Comparison of ENCODE assay signal across 8 cellular contexts in the genomic region with DNA sequence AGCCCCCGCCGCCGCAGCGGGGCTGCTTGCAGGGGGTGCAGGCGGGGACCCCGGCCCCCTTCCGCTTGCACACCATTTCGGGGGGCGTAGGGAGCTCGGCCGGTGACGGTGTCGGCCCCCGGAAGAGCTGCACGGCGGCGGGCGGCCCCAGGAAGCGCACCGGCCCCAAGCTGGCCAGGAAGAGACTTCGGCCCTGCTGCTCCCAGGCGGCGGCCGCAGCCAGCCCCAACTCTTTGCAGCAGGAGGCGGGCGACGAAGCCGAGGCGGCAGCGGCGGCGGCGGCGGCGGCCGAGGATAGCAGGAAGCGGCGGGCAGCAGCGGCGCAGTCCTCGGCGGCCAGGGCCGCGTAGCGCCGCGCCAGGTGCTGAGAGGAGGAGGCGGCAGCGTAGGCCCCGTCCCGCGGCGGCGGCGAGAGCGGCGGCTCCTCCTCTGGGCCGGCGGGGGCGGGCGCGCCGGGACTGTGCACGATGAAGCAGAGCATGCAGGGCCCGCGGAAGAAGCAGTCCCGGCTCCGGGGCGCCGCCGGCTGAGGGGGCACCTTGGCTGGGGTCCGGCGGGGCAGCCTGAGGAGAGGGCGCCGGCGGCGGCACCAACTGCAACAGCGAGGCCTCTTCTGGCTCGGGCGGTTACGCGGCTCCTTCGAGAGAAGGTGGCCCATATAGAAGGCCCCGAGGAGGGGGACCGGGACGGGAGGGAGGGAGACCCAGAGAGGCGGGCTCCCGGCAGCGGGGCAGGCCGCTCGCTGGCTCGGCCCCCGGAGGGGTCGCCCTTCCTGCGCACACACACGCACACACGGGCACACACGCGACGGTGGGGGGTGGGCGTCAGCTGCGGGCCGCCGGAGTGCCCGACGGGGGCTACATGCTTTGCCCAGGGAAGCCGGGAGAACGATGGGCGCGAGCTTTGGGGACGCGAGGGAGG. TPM values are rescaled to one million over a fixed set of nuclear protein-coding genes. Genes with fewer than 3 reads are reported as not detected.
A peak's percentile ranks its signal among the peaks of the same experiment; 100 is the strongest.
DNase-seq lines count a peak whose midpoint lies in the region; ATAC-seq and TF ChIP-seq lines count a peak whose summit lies in the region.

No MANE protein-coding gene starts in this region.

- peak overlapping the region; percentile 99 for H3K27ac Mint-ChIP-seq in CD8-positive, alpha-beta T cell

- peaks cover 12% of the 10 kb centered on the region for H3K36me3 Mint-ChIP-seq in CD8-positive, alpha-beta T cell

- no peaks in the 10 kb centered on the region for H3K36me3 ChIP-seq in CD8-positive, alpha-beta T cell (ENCODE audit: insufficient read depth, low read length)

- H3K27me3 ChIP-seq in CD8-positive, alpha-beta T cell (ENCODE audit: insufficient read depth, low read length): no peaks in the 10 kb centered on the region

- peaks cover 11% of the 10 kb centered on the region for H3K4me1 ChIP-seq in CD8-positive, alpha-beta T cell (ENCODE audit: insufficient read depth, low read length)

- H3K4me3 ChIP-seq in CD8-positive, alpha-beta T cell (ENCODE audit: low read depth, low read length): peak overlapping the region; percentile 63

- H3K4me3 Mint-ChIP-seq in CD8-positive, alpha-beta T cell: peak overlapping the region; percentile 94

- POLR2A ChIA-PET in CD8-positive, alpha-beta T cell (lab: Charles Lee): interaction anchor here (0.5 to 1.8 kb wide), 7 partner anchors 9 to 1308 kb away, joined by 3 to 14 read pairs (median 4); partner anchors contain the start of genes MAN2A1 and PJA2

- H3K4me1 Mint-ChIP-seq in CD8-positive, alpha-beta T cell (ENCODE audit: low read depth): peaks cover 34% of the 10 kb centered on the region

- no peak for TF ChIP-seq CTCF in CD8-positive, alpha-beta T cell (IDR thresholded peaks at IDR 0.05)
- TF ChIP-seq CTCF in omental fat pad (IDR thresholded peaks at IDR 0.05): no peak

- peak; percentile 60 to 89 (median 78) for DNase-seq in CD8-positive, alpha-beta T cell
- DNase-seq in RPMI7951 (ENCODE audit: low read depth): peak; percentile 71
- peak; percentile 81 for DNase-seq in activated naive CD4-positive, alpha-beta T cell treated with Interleukin-2 at 50 U/mL for 16 hours
- peak; percentile 71 for DNase-seq in germinal center (ENCODE audit: low spot score)
- DNase-seq in omental fat pad (ENCODE audit: low spot score): no peak

- CTCF ChIA-PET in CD8-positive, alpha-beta T cell (lab: Charles Lee): interaction anchor here (2.0 kb wide), 1 partner anchor 121 kb away, joined by 6 read pairs; no protein-coding TSS in a partner anchor

- peak; percentile 60 for ATAC-seq in CD8-positive, alpha-beta T cell
- peak; percentile 63 for ATAC-seq in GM19324 (IDR thresholded peaks at IDR 0.05; ENCODE audit: low FRiP score, unreplicated experiment)
- peak; percentile 41 for ATAC-seq in HG03442 (IDR thresholded peaks at IDR 0.05; ENCODE audit: unreplicated experiment)
- peak; percentile 71 for ATAC-seq in omental fat pad (ENCODE audit: low FRiP score)

- intact Hi-C loops in CD8-positive, alpha-beta T cell (cut with DNase I, micrococcal nuclease): loop anchor here (5.0 kb wide), 3 partner anchors 346 to 1541 kb away; no protein-coding TSS in a partner anchor

- H3K9me3 Mint-ChIP-seq in CD8-positive, alpha-beta T cell: peaks cover 2% of the 10 kb centered on the region

- H3K27me3 Mint-ChIP-seq in CD8-positive, alpha-beta T cell (ENCODE audit: low read depth): no peaks in the 10 kb centered on the region

- peak overlapping the region; percentile 84 for H3K27ac ChIP-seq in CD8-positive, alpha-beta T cell (ENCODE audit: low read depth, low read length)
- peak overlapping the region; percentile 88 for H3K27ac ChIP-seq in temporal lobe (ENCODE audit: low read depth, low read length)

- no peaks in the 10 kb centered on the region for H3K9me3 ChIP-seq in CD8-positive, alpha-beta T cell (ENCODE audit: low read length)

RNA-seq across cellular contexts. Expression of gene FBXL17, which starts 0.6 kb away (rescaled TPM):
- total RNA-seq in CD8-positive, alpha-beta T cell: 10 to 100 TPM; 13.5 to 17.9 TPM
- 6.9 and 7.0 TPM in 2 replicates for total RNA-seq in RPMI7951 (2014; rRNA removed; shearing (Covaris generic))
- total RNA-seq in omental fat pad: 10 to 100 TPM; 10.9 to 19.8 (median 15.0) TPM
- total RNA-seq in temporal lobe: 37.4 TPM
